ENCODE assay signal across 10 cellular contexts in genomic region chr10:63003816-63004453, GRCh38.
DNase-seq lines count a peak whose midpoint lies in the region; ATAC-seq and TF ChIP-seq lines count a peak whose summit lies in the region.
"Had no signal": no experiment of that assay in that cellular context is flagged by ENCODE, and none has a peak within 500 bp of the region (broad histone marks: within the 10 kb centered on the region; RNA-seq: fewer than 3 reads in every experiment).

No MANE protein-coding gene starts in this region.

- H3K27ac Mint-ChIP-seq in HFFc6 (no peak overlapping the region), osteocyte (ENCODE audit: unreplicated experiment) (no peak overlapping the region)
- H3K27ac Mint-ChIP-seq: activated naive CD4-positive, alpha-beta T cell treated with anti-CD3 and anti-CD28 coated beads, Interleukin-2, amount 50 U/mL, for 24 hours had no signal

- in situ Hi-C loops in T47D (cut with HindIII; ENCODE audit: low pct_unique_long_range_greater_than_20kb, low sequenced_read_pairs) = no loop called here

- no peaks in the 10 kb centered on the region for H3F3A ChIP-seq in DOHH2 (ENCODE audit: control insufficient read depth, insufficient read depth)

- H3K4me1 ChIP-seq in DOHH2 (ENCODE audit: control insufficient read depth, low read length) = no peaks in the 10 kb centered on the region

- no peaks in the 10 kb centered on the region for H3K36me3 Mint-ChIP-seq in HFFc6 (ENCODE audit: low read depth)
- H3K36me3 Mint-ChIP-seq in osteocyte (ENCODE audit: unreplicated experiment) = no peaks in the 10 kb centered on the region
- H3K36me3 Mint-ChIP-seq: activated naive CD4-positive, alpha-beta T cell treated with anti-CD3 and anti-CD28 coated beads, Interleukin-2, amount 50 U/mL, for 24 hours had no signal

- no peaks in the 10 kb centered on the region for H3K9me2 ChIP-seq in DOHH2 (replicated peaks; ENCODE audit: control insufficient read depth, low read length)

- no peak overlapping the region for H3K4me2 ChIP-seq in DOHH2 (ENCODE audit: low read length)

- H3K9me3 Mint-ChIP-seq in HFFc6 = no peaks in the 10 kb centered on the region
- H3K9me3 Mint-ChIP-seq in osteocyte (ENCODE audit: unreplicated experiment) = no peaks in the 10 kb centered on the region
- H3K9me3 Mint-ChIP-seq: activated naive CD4-positive, alpha-beta T cell treated with anti-CD3 and anti-CD28 coated beads, Interleukin-2, amount 50 U/mL, for 24 hours had no signal

- H3K4me1 Mint-ChIP-seq in HFFc6 (ENCODE audit: low read depth) (peaks cover 8% of the 10 kb centered on the region), osteocyte (ENCODE audit: unreplicated experiment) (no peaks in the 10 kb centered on the region)
- H3K4me1 Mint-ChIP-seq: activated naive CD4-positive, alpha-beta T cell treated with anti-CD3 and anti-CD28 coated beads, Interleukin-2, amount 50 U/mL, for 24 hours had no signal

- H3K4me3 ChIP-seq in DOHH2 (ENCODE audit: low read length) = no peak overlapping the region

- peak; percentile 58 for TF ChIP-seq CTCF in DOHH2 (IDR thresholded peaks at IDR 0.05; ENCODE audit: low read depth, low read length, poor library complexity, severe bottlenecking)
- TF ChIP-seq CTCF in HFFc6 (IDR thresholded peaks at IDR 0.05) = peak; percentile 73
- TF ChIP-seq CTCF in osteocyte (IDR thresholded peaks at IDR 0.05) = peak; percentile 39

- H3K36me3 ChIP-seq in DOHH2 (ENCODE audit: control insufficient read depth, low read length) = no peaks in the 10 kb centered on the region

- DNase-seq in HFFc6 (peak; percentile 18), T47D (ENCODE audit: low read depth in 1 of 2, low spot score in 1 of 2) (peak; percentile 13 to 28), osteocyte (ENCODE audit: extremely low spot score, unreplicated experiment) (no peak), NCI-H2107 treated with DMSO at 0.1 percent for 48 hours (lab: John Stamatoyannopoulos, UW; ENCODE audit: unreplicated experiment) (no peak), GM19238 (ENCODE audit: insufficient read length, low spot score) (no peak)
- DNase-seq: mesenchymal stem cell, NCI-H446 treated with DMSO at 0.1 percent for 48 hours had no signal

- H3K27me3 Mint-ChIP-seq in HFFc6 (ENCODE audit: insufficient read depth) = peaks cover 13% of the 10 kb centered on the region
- H3K27me3 Mint-ChIP-seq in osteocyte (ENCODE audit: unreplicated experiment) = peaks cover 38% of the 10 kb centered on the region

- no peak overlapping the region for H3K4me3 Mint-ChIP-seq in HFFc6
- no peak overlapping the region for H3K4me3 Mint-ChIP-seq in osteocyte (ENCODE audit: unreplicated experiment)
- H3K4me3 Mint-ChIP-seq: activated naive CD4-positive, alpha-beta T cell treated with anti-CD3 and anti-CD28 coated beads, Interleukin-2, amount 50 U/mL, for 24 hours had no signal

- H3K27ac ChIP-seq in DOHH2 (ENCODE audit: low read depth, low read length) = no peak overlapping the region

- no peaks in the 10 kb centered on the region for H3K79me2 ChIP-seq in DOHH2 (ENCODE audit: control insufficient read depth, low read length)

- H4K20me1 ChIP-seq in DOHH2 (ENCODE audit: control insufficient read depth, insufficient read depth, low read depth, low read length) = no peaks in the 10 kb centered on the region

- no peaks in the 10 kb centered on the region for H3K9me3 ChIP-seq in DOHH2 (ENCODE audit: control insufficient read depth, insufficient read depth, low read length)

- ATAC-seq in activated CD4-positive, CD25-positive, alpha-beta regulatory T cell treated with anti-CD3 and anti-CD28 coated beads, Interleukin-2, amount 50 U/mL, for 24 hours = no peak

- no peaks in the 10 kb centered on the region for H3K27me3 ChIP-seq in DOHH2 (ENCODE audit: control insufficient read depth, low read length)

Comparison
In these comparisons a context has a peak if more than half of its experiments do, and no peak if none do; other contexts are left out.
1. DNase-seq: peak in HFFc6 (single experiment) and T47D (2 of 2); none in osteocyte (single experiment), NCI-H2107 treated with DMSO at 0.1 percent for 48 hours (single experiment) and GM19238 (single experiment).
2. Peak in every context shown above with its lines, with median percentiles within 50 percentile points of each other: CTCF ChIP-seq.